In the genomic region with DNA sequence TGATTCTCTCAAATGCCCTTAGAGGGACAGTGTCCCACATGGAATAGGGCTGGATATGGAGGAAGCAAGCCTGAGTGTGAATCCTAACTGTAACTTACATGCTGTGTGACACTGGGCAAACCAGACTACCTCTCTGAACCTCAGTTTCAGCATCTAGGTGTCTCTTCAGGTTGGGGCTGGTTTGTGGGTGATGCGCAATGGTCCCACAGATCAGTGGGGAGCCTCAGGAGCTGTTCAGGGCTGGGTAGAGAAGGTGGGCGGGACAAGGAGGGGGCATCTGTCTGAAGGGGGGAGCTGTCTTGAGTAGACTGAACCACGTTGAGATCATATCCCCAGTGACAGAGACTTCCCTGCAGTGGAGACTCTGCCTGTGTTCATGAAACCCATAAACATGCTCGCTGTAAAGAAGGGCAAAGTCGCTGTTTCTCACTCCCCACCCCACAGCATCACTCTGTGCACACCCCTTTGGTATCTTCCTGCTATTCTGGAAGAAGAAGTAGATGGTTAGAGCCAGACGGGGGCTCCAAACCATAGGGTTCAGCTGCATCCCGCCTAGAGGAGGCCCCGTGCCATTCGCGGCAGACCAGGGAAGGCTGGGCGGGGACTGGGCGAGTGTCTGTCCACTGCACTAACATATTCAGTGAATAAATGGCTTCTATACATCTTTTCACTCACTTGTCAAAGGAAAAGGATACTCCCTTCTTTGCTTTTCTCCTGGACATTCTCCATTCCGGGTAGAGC, we compare ENCODE assay signal across 20 cellular contexts.
"Had no signal": no experiment of that assay in that cellular context is flagged by ENCODE, and none has a peak within 500 bp of the region (broad histone marks: within the 10 kb centered on the region; RNA-seq: fewer than 3 reads in every experiment).

No MANE protein-coding gene starts in this region.

- ATAC-seq: left lung; pancreas; sciatic nerve; stimulated activated memory B cell treated with anti-CD40 and anti-IgM and Interleukin-4, amounts not matched to agents 10 μg/mL and 1 μg/mL and 100 μg/mL, for 72 hours had no signal

- H3K4me1 Mint-ChIP-seq: activated naive CD8-positive, alpha-beta T cell treated with anti-CD3 and anti-CD28 coated beads, Interleukin-2, amount 10 ng/mL, durations not matched to agents 7 days and 5 days; brain; central memory CD8-positive, alpha-beta T cell; stimulated activated memory B cell treated with anti-CD40 and anti-IgM and Interleukin-4, amounts not matched to agents 10 μg/mL and 1 μg/mL and 100 μg/mL, for 72 hours had no signal

- H3K9me3 Mint-ChIP-seq: activated naive CD8-positive, alpha-beta T cell treated with anti-CD3 and anti-CD28 coated beads, Interleukin-2, amount 10 ng/mL, durations not matched to agents 7 days and 5 days; brain; central memory CD8-positive, alpha-beta T cell; stimulated activated memory B cell treated with anti-CD40 and anti-IgM and Interleukin-4, amounts not matched to agents 10 μg/mL and 1 μg/mL and 100 μg/mL, for 72 hours; T-helper 1 cell treated with Interleukin-12 subunit alpha and Interleukin-12 subunit beta and Interleukin-4 antibody, amounts not matched to agents 30 μg/mL and 1 μg/mL, for 36 hours had no signal

- H3K4me3 ChIP-seq: coronary artery, left lung, pancreas, smooth muscle cell, testis, upper lobe of left lung had no signal

- H3K36me3 ChIP-seq: left lung, pancreas, upper lobe of left lung had no signal

- H3K27ac ChIP-seq: coronary artery, left lung, pancreas, testis, upper lobe of left lung had no signal

- H3K4me1 ChIP-seq: left lung, pancreas, testis, upper lobe of left lung had no signal

- H3K36me3 Mint-ChIP-seq: activated naive CD8-positive, alpha-beta T cell treated with anti-CD3 and anti-CD28 coated beads, Interleukin-2, amount 10 ng/mL, durations not matched to agents 7 days and 5 days; stimulated activated memory B cell treated with anti-CD40 and anti-IgM and Interleukin-4, amounts not matched to agents 10 μg/mL and 1 μg/mL and 100 μg/mL, for 72 hours had no signal

- H3K9me3 ChIP-seq: left lung, pancreas, testis, upper lobe of left lung had no signal

- H3K27me3 ChIP-seq: left lung, pancreas, testis, upper lobe of left lung had no signal

- DNase-seq: activated CD4-positive, alpha-beta T cell treated with anti-CD3 and anti-CD28 coated beads, Interleukin-2, amount 50 U/mL, for 1 hour; activated CD4-positive, CD25-positive, alpha-beta regulatory T cell treated with anti-CD3 and anti-CD28 coated beads, Interleukin-2, amount 50 U/mL, for 72 hours; activated gamma-delta T cell treated with Interleukin-2 at 50 U/mL for 16 hours; activated naive CD8-positive, alpha-beta T cell treated with anti-CD3 and anti-CD28 coated beads, Interleukin-2, amount 10 ng/mL, durations not matched to agents 7 days and 5 days; foreskin melanocyte; glutamatergic neuron; hypothalamus; left lung; mammary epithelial cell; stimulated activated CD4-positive, alpha-beta T cell treated with anti-CD3 and anti-CD28 coated beads, Interleukin-4, amount 100 ng/mL, for 1 hour; testis; upper lobe of left lung had no signal

- H3K27ac Mint-ChIP-seq: activated naive CD8-positive, alpha-beta T cell treated with anti-CD3 and anti-CD28 coated beads, Interleukin-2, amount 10 ng/mL, durations not matched to agents 7 days and 5 days; brain; stimulated activated memory B cell treated with anti-CD40 and anti-IgM and Interleukin-4, amounts not matched to agents 10 μg/mL and 1 μg/mL and 100 μg/mL, for 72 hours; T-helper 1 cell treated with Interleukin-12 subunit alpha and Interleukin-12 subunit beta and Interleukin-4 antibody, amounts not matched to agents 30 μg/mL and 1 μg/mL, for 36 hours had no signal

- H3K27me3 Mint-ChIP-seq: activated naive CD8-positive, alpha-beta T cell treated with anti-CD3 and anti-CD28 coated beads, Interleukin-2, amount 10 ng/mL, durations not matched to agents 7 days and 5 days; brain had no signal

- H3K4me3 Mint-ChIP-seq: activated naive CD8-positive, alpha-beta T cell treated with anti-CD3 and anti-CD28 coated beads, Interleukin-2, amount 10 ng/mL, durations not matched to agents 7 days and 5 days; brain; central memory CD8-positive, alpha-beta T cell; stimulated activated memory B cell treated with anti-CD40 and anti-IgM and Interleukin-4, amounts not matched to agents 10 μg/mL and 1 μg/mL and 100 μg/mL, for 72 hours; T-helper 1 cell treated with Interleukin-12 subunit alpha and Interleukin-12 subunit beta and Interleukin-4 antibody, amounts not matched to agents 30 μg/mL and 1 μg/mL, for 36 hours had no signal
